ENCODE assay signal across 8 cellular contexts in the genomic region with DNA sequence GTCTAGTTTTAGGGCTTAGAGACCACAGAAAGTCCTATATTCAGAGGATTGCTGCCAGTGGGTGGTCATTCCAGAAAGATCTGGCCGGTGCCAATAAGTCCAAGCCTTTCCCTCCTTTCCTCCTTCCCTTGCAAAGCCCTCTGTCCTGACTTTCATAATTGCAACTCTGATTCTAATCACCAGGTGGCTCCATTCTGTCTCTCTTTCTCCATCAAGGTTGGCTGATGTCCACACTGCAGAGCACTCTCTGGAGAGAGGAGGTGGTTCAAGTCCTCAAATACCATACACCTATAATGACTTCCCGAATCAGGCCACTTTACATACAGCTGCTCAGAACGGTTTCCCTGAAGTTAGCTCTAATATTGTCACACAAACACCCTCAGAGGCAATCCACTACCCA. TPM values are rescaled to one million over a fixed set of nuclear protein-coding genes. Genes with fewer than 3 reads are reported as not detected.
DNase-seq lines count a peak whose midpoint lies in the region; ATAC-seq and TF ChIP-seq lines count a peak whose summit lies in the region.

No MANE protein-coding gene starts in this region.

- H3K4me1 ChIP-seq in Loucy (ENCODE audit: insufficient read depth, low read length, poor library complexity, severe bottlenecking) = no peaks in the 10 kb centered on the region
- no peaks in the 10 kb centered on the region for H3K4me1 ChIP-seq in gastroesophageal sphincter

- TF ChIP-seq EP300 in gastroesophageal sphincter (IDR thresholded peaks at IDR 0.05) = no peak

- H3K27me3 ChIP-seq in Loucy (ENCODE audit: insufficient read depth, low read length, poor library complexity, severe bottlenecking) (no peaks in the 10 kb centered on the region), WERI-Rb-1 (ENCODE audit: insufficient read depth, low read depth, severe bottlenecking) (peaks cover 3% of the 10 kb centered on the region), gastroesophageal sphincter (no peaks in the 10 kb centered on the region)

- H4K20me1 ChIP-seq in Loucy (ENCODE audit: insufficient read depth, low read length, poor library complexity, severe bottlenecking) = no peaks in the 10 kb centered on the region

- no peak for TF ChIP-seq POLR2A in gastroesophageal sphincter (IDR thresholded peaks at IDR 0.05)

- H3K4me2 ChIP-seq in Loucy (ENCODE audit: low read depth, low read length, poor library complexity, severe bottlenecking) = no peak overlapping the region

- no peak for TF ChIP-seq CTCF in GM12865 (IDR thresholded peaks at IDR 0.05; ENCODE audit: insufficient read depth, low read depth, low read length, missing control alignments)
- TF ChIP-seq CTCF in Loucy (conservative IDR thresholded peaks at IDR 0.05; ENCODE audit: low read length) = peak; percentile 44; the same call in 1 of the 2 replicates
- TF ChIP-seq CTCF in WERI-Rb-1 (IDR thresholded peaks at IDR 0.05; ENCODE audit: low read depth, low read length) = peak; percentile 32; the same call in 1 of the 2 replicates
- TF ChIP-seq CTCF in gastroesophageal sphincter (IDR thresholded peaks at IDR 0.05) = peak in 2 of 4 experiments; percentile 14 to 28

- no peaks in the 10 kb centered on the region for H3K36me3 ChIP-seq in Loucy (ENCODE audit: insufficient read depth, low read length)
- no peaks in the 10 kb centered on the region for H3K36me3 ChIP-seq in WERI-Rb-1
- H3K36me3 ChIP-seq in gastroesophageal sphincter = peaks cover 0 to 16% of the 10 kb centered on the region in 2 donors

- H2AFZ ChIP-seq in Loucy (ENCODE audit: low read length) = no peak overlapping the region

- peak; percentile 5 for DNase-seq in GM12865 (ENCODE audit: low read depth)
- DNase-seq in WERI-Rb-1 = no peak
- peak; percentile 25 for DNase-seq in medulla oblongata (ENCODE audit: extremely low spot score)
- no peak for DNase-seq in stimulated activated CD8-positive, alpha-beta memory T cell treated with anti-CD3 and anti-CD28 coated beads, Interleukin-4, amount 100 ng/mL, for 48 hours
- DNase-seq in HK-2 (ENCODE audit: unreplicated experiment) = no peak

- H3K4me3 ChIP-seq in GM12865 (ENCODE audit: low read depth, low read length) (no peak overlapping the region), Loucy (ENCODE audit: low read length, poor library complexity, severe bottlenecking) (no peak overlapping the region), WERI-Rb-1 (ENCODE audit: low read depth, low read length) (no peak overlapping the region), gastroesophageal sphincter (no peak overlapping the region)

- WGBS in gastroesophageal sphincter (ENCODE audit: low coverage in 1 of 2), 2 donors = 60 to 73% methylated on average over 2 to 3 of the region's 3 CpGs

- no peak overlapping the region for H3K9ac ChIP-seq in Loucy (ENCODE audit: low read depth, low read length, poor library complexity, severe bottlenecking)

- H3K9me2 ChIP-seq in Loucy (replicated peaks; ENCODE audit: low read depth, low read length) = no peaks in the 10 kb centered on the region

- H3K27ac ChIP-seq in WERI-Rb-1 (no peak overlapping the region), gastroesophageal sphincter (no peak overlapping the region)

- H3F3A ChIP-seq in Loucy (ENCODE audit: low read depth) = no peaks in the 10 kb centered on the region

- ATAC-seq in GM21737 (IDR thresholded peaks at IDR 0.05; ENCODE audit: unreplicated experiment) (no peak), gastroesophageal sphincter (no peak)

- no peaks in the 10 kb centered on the region for H3K9me3 ChIP-seq in Loucy (ENCODE audit: insufficient read depth, low read depth, low read length)
- no peaks in the 10 kb centered on the region for H3K9me3 ChIP-seq in WERI-Rb-1 (ENCODE audit: severe bottlenecking)
- no peaks in the 10 kb centered on the region for H3K9me3 ChIP-seq in gastroesophageal sphincter

- H3K79me2 ChIP-seq in Loucy (ENCODE audit: insufficient read depth, low read length) = no peaks in the 10 kb centered on the region

RNA-seq across cellular contexts. Expression of gene ARMCX4, which starts 22.4 kb away (rescaled TPM):
- total RNA-seq in gastroesophageal sphincter = 10 to 100 TPM in 1 of 4 donors, 1 to 10 TPM in 3; 1.8 to 21.9 (median 8.1) TPM

RNA-seq across cellular contexts. Expression of gene HNRNPH2, which starts 54.9 kb away (rescaled TPM):
- total RNA-seq in gastroesophageal sphincter = 10 to 100 TPM; 38.8 to 66.6 (median 62.1) TPM

RNA-seq across cellular contexts. Expression of gene GLA, which starts 55.2 kb away (rescaled TPM):
- 10 to 100 TPM in 3 of 4 donors, 1 to 10 TPM in 1; 9.2 to 22.0 (median 16.1) TPM for total RNA-seq in gastroesophageal sphincter

Comparison
In these comparisons a context has a peak if more than half of its experiments do, and no peak if none do; other contexts are left out.
1. DNase-seq: peak in GM12865 (single experiment) and medulla oblongata (single experiment); none in WERI-Rb-1 (single experiment), stimulated activated CD8-positive, alpha-beta memory T cell treated with anti-CD3 and anti-CD28 coated beads, Interleukin-4, amount 100 ng/mL, for 48 hours (single experiment) and HK-2 (single experiment).